1 cellular context compared by ENCODE assay signal in the genomic region with DNA sequence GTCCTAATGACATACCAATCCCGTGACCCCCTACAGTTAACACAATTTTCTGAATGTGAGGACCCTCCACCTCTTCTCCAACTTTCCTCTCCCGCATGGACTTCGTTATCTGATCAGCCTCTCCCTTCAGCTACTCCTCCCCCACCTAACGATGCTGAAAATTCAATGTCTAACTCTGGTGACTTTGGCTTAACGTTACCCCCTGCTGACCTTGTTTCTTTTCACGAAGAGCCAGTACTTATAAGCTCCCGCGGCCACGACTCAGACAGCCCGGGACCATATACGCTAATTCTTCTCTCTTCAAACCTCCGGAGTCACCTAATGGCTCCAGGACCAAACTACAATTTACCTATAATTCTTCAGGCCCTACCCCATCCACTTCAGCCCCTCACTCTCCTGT.
TF ChIP-seq lines count a peak whose summit lies in the region.

No MANE protein-coding gene starts in this region.

TF ChIP-seq in HepG2, 621 proteins besides CTCF, POLR2A, EP300 and RAD21 (continues in another document):
- TF ChIP-seq, protein P1, sequence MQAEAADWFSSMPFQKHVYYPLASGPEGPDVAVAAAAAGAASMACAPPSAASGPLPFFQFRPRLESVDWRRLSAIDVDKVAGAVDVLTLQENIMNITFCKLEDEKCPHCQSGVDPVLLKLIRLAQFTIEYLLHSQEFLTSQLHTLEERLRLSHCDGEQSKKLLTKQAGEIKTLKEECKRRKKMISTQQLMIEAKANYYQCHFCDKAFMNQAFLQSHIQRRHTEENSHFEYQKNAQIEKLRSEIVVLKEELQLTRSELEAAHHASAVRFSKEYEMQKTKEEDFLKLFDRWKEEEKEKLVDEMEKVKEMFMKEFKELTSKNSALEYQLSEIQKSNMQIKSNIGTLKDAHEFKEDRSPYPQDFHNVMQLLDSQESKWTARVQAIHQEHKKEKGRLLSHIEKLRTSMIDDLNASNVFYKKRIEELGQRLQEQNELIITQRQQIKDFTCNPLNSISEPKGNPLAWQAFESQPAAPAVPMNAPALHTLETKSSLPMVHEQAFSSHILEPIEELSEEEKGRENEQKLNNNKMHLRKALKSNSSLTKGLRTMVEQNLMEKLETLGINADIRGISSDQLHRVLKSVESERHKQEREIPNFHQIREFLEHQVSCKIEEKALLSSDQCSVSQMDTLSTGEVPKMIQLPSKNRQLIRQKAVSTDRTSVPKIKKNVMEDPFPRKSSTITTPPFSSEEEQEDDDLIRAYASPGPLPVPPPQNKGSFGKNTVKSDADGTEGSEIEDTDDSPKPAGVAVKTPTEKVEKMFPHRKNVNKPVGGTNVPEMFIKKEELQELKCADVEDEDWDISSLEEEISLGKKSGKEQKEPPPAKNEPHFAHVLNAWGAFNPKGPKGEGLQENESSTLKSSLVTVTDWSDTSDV (CRISPR knock-in tag; IDR thresholded peaks at IDR 0.05) = no peak
- 0 out of 2 replicates have a peak, but pooled peaks have one; percentile 42 for TF ChIP-seq ZNF615 (CRISPR knock-in tag; IDR thresholded peaks at IDR 0.05; ENCODE audit: borderline replicate concordance)
- TF ChIP-seq ZNF432 (CRISPR knock-in tag; IDR thresholded peaks at IDR 0.05; ENCODE audit: borderline replicate concordance) = no peak
- no peak for TF ChIP-seq ZBTB42 (CRISPR knock-in tag; IDR thresholded peaks at IDR 0.05)
- no peak for TF ChIP-seq SAP130 (CRISPR knock-in tag; IDR thresholded peaks at IDR 0.05; ENCODE audit: low read depth)
- no peak for TF ChIP-seq PCBP1 (IDR thresholded peaks at IDR 0.05; ENCODE audit: borderline replicate concordance, low read depth, low read length)
- TF ChIP-seq TBL1XR1 (IDR thresholded peaks at IDR 0.05; ENCODE audit: borderline replicate concordance, low read length, partially characterized antibody) = no peak
- TF ChIP-seq, protein P2, sequence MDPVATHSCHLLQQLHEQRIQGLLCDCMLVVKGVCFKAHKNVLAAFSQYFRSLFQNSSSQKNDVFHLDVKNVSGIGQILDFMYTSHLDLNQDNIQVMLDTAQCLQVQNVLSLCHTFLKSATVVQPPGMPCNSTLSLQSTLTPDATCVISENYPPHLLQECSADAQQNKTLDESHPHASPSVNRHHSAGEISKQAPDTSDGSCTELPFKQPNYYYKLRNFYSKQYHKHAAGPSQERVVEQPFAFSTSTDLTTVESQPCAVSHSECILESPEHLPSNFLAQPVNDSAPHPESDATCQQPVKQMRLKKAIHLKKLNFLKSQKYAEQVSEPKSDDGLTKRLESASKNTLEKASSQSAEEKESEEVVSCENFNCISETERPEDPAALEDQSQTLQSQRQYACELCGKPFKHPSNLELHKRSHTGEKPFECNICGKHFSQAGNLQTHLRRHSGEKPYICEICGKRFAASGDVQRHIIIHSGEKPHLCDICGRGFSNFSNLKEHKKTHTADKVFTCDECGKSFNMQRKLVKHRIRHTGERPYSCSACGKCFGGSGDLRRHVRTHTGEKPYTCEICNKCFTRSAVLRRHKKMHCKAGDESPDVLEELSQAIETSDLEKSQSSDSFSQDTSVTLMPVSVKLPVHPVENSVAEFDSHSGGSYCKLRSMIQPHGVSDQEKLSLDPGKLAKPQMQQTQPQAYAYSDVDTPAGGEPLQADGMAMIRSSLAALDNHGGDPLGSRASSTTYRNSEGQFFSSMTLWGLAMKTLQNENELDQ (CRISPR knock-in tag; IDR thresholded peaks at IDR 0.05; ENCODE audit: borderline replicate concordance) = no peak
- TF ChIP-seq, protein P3, sequence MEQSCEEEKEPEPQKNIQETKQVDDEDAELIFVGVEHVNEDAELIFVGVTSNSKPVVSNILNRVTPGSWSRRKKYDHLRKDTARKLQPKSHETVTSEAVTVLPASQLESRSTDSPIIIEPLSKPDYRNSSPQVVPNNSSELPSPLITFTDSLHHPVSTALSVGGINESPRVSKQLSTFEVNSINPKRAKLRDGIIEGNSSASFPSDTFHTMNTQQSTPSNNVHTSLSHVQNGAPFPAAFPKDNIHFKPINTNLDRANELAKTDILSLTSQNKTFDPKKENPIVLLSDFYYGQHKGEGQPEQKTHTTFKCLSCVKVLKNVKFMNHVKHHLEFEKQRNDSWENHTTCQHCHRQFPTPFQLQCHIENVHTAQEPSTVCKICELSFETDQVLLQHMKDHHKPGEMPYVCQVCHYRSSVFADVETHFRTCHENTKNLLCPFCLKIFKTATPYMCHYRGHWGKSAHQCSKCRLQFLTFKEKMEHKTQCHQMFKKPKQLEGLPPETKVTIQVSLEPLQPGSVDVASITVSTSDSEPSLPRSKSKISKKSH (CRISPR knock-in tag; IDR thresholded peaks at IDR 0.05; ENCODE audit: borderline replicate concordance) = no peak
- TF ChIP-seq, protein P4, sequence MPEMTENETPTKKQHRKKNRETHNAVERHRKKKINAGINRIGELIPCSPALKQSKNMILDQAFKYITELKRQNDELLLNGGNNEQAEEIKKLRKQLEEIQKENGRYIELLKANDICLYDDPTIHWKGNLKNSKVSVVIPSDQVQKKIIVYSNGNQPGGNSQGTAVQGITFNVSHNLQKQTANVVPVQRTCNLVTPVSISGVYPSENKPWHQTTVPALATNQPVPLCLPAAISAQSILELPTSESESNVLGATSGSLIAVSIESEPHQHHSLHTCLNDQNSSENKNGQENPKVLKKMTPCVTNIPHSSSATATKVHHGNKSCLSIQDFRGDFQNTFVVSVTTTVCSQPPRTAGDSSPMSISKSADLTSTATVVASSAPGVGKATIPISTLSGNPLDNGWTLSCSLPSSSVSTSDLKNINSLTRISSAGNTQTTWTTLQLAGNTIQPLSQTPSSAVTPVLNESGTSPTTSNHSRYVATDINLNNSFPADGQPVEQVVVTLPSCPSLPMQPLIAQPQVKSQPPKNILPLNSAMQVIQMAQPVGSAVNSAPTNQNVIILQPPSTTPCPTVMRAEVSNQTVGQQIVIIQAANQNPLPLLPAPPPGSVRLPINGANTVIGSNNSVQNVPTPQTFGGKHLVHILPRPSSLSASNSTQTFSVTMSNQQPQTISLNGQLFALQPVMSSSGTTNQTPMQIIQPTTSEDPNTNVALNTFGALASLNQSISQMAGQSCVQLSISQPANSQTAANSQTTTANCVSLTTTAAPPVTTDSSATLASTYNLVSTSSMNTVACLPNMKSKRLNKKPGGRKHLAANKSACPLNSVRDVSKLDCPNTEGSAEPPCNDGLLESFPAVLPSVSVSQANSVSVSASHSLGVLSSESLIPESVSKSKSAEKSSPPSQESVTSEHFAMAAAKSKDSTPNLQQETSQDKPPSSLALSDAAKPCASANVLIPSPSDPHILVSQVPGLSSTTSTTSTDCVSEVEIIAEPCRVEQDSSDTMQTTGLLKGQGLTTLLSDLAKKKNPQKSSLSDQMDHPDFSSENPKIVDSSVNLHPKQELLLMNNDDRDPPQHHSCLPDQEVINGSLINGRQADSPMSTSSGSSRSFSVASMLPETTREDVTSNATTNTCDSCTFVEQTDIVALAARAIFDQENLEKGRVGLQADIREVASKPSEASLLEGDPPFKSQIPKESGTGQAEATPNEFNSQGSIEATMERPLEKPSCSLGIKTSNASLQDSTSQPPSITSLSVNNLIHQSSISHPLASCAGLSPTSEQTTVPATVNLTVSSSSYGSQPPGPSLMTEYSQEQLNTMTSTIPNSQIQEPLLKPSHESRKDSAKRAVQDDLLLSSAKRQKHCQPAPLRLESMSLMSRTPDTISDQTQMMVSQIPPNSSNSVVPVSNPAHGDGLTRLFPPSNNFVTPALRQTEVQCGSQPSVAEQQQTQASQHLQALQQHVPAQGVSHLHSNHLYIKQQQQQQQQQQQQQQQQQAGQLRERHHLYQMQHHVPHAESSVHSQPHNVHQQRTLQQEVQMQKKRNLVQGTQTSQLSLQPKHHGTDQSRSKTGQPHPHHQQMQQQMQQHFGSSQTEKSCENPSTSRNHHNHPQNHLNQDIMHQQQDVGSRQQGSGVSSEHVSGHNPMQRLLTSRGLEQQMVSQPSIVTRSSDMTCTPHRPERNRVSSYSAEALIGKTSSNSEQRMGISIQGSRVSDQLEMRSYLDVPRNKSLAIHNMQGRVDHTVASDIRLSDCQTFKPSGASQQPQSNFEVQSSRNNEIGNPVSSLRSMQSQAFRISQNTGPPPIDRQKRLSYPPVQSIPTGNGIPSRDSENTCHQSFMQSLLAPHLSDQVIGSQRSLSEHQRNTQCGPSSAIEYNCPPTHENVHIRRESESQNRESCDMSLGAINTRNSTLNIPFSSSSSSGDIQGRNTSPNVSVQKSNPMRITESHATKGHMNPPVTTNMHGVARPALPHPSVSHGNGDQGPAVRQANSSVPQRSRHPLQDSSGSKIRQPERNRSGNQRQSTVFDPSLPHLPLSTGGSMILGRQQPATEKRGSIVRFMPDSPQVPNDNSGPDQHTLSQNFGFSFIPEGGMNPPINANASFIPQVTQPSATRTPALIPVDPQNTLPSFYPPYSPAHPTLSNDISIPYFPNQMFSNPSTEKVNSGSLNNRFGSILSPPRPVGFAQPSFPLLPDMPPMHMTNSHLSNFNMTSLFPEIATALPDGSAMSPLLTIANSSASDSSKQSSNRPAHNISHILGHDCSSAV (CRISPR knock-in tag; IDR thresholded peaks at IDR 0.05; ENCODE audit: borderline replicate concordance) = no peak
- no peak for TF ChIP-seq ZNF737 (CRISPR knock-in tag; IDR thresholded peaks at IDR 0.05; ENCODE audit: borderline replicate concordance)
- TF ChIP-seq ZSCAN20 (CRISPR knock-in tag; IDR thresholded peaks at IDR 0.05; ENCODE audit: borderline replicate concordance) = no peak
- no peak for TF ChIP-seq ZNF788 (CRISPR knock-in tag; IDR thresholded peaks at IDR 0.05; ENCODE audit: borderline replicate concordance)
- TF ChIP-seq, protein P5, sequence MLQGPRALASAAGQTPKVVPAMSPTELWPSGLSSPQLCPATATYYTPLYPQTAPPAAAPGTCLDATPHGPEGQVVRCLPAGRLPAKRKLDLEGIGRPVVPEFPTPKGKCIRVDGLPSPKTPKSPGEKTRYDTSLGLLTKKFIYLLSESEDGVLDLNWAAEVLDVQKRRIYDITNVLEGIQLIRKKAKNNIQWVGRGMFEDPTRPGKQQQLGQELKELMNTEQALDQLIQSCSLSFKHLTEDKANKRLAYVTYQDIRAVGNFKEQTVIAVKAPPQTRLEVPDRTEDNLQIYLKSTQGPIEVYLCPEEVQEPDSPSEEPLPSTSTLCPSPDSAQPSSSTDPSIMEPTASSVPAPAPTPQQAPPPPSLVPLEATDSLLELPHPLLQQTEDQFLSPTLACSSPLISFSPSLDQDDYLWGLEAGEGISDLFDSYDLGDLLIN (CRISPR knock-in tag; IDR thresholded peaks at IDR 0.05; ENCODE audit: borderline replicate concordance) = no peak
- TF ChIP-seq, protein P6, sequence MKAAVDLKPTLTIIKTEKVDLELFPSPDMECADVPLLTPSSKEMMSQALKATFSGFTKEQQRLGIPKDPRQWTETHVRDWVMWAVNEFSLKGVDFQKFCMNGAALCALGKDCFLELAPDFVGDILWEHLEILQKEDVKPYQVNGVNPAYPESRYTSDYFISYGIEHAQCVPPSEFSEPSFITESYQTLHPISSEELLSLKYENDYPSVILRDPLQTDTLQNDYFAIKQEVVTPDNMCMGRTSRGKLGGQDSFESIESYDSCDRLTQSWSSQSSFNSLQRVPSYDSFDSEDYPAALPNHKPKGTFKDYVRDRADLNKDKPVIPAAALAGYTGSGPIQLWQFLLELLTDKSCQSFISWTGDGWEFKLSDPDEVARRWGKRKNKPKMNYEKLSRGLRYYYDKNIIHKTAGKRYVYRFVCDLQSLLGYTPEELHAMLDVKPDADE (CRISPR knock-in tag; IDR thresholded peaks at IDR 0.05) = no peak
- no peak for TF ChIP-seq AGO2 (optimal IDR thresholded peaks at IDR 0.05; ENCODE audit: low read depth, low read length)
- TF ChIP-seq, protein P7, sequence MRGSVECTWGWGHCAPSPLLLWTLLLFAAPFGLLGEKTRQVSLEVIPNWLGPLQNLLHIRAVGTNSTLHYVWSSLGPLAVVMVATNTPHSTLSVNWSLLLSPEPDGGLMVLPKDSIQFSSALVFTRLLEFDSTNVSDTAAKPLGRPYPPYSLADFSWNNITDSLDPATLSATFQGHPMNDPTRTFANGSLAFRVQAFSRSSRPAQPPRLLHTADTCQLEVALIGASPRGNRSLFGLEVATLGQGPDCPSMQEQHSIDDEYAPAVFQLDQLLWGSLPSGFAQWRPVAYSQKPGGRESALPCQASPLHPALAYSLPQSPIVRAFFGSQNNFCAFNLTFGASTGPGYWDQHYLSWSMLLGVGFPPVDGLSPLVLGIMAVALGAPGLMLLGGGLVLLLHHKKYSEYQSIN (CRISPR knock-in tag; IDR thresholded peaks at IDR 0.05; ENCODE audit: borderline replicate concordance) = no peak
- TF ChIP-seq ZNF121 (CRISPR knock-in tag; IDR thresholded peaks at IDR 0.05) = no peak
- TF ChIP-seq RELA (CRISPR knock-in tag; IDR thresholded peaks at IDR 0.05) = no peak
- no peak for TF ChIP-seq HOXA9 (CRISPR knock-in tag; IDR thresholded peaks at IDR 0.05; ENCODE audit: borderline replicate concordance)
- TF ChIP-seq DR1 (CRISPR knock-in tag; IDR thresholded peaks at IDR 0.05) = no peak
- TF ChIP-seq HNRNPL (IDR thresholded peaks at IDR 0.05; ENCODE audit: low read depth, low read length) = no peak
- no peak for TF ChIP-seq SRSF4 (IDR thresholded peaks at IDR 0.05; ENCODE audit: low read depth, low read length, poor library complexity, severe bottlenecking)
- no peak for TF ChIP-seq ZNF629 (CRISPR knock-in tag; conservative IDR thresholded peaks at IDR 0.05)
- TF ChIP-seq, protein P8, sequence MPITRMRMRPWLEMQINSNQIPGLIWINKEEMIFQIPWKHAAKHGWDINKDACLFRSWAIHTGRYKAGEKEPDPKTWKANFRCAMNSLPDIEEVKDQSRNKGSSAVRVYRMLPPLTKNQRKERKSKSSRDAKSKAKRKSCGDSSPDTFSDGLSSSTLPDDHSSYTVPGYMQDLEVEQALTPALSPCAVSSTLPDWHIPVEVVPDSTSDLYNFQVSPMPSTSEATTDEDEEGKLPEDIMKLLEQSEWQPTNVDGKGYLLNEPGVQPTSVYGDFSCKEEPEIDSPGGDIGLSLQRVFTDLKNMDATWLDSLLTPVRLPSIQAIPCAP (CRISPR knock-in tag; IDR thresholded peaks at IDR 0.05; ENCODE audit: low read depth) = no peak
- TF ChIP-seq TOPORS (CRISPR knock-in tag; IDR thresholded peaks at IDR 0.05) = no peak
- TF ChIP-seq, protein P9, sequence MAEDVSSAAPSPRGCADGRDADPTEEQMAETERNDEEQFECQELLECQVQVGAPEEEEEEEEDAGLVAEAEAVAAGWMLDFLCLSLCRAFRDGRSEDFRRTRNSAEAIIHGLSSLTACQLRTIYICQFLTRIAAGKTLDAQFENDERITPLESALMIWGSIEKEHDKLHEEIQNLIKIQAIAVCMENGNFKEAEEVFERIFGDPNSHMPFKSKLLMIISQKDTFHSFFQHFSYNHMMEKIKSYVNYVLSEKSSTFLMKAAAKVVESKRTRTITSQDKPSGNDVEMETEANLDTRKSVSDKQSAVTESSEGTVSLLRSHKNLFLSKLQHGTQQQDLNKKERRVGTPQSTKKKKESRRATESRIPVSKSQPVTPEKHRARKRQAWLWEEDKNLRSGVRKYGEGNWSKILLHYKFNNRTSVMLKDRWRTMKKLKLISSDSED (CRISPR knock-in tag; IDR thresholded peaks at IDR 0.05) = no peak
- no peak for TF ChIP-seq ZNF317 (CRISPR knock-in tag; IDR thresholded peaks at IDR 0.05)
- TF ChIP-seq THAP11 (CRISPR knock-in tag; IDR thresholded peaks at IDR 0.05) = no peak
- no peak for TF ChIP-seq PHF20 (CRISPR knock-in tag; IDR thresholded peaks at IDR 0.05)
- TF ChIP-seq RBM39 (IDR thresholded peaks at IDR 0.05; ENCODE audit: low read depth, low read length, poor library complexity, severe bottlenecking) = no peak
- TF ChIP-seq TGIF2 (CRISPR knock-in tag; IDR thresholded peaks at IDR 0.05) = no peak
- no peak for TF ChIP-seq SP140L (CRISPR knock-in tag; IDR thresholded peaks at IDR 0.05; ENCODE audit: borderline replicate concordance)
